ENCODE assay signal across 17 cellular contexts in the genomic region with DNA sequence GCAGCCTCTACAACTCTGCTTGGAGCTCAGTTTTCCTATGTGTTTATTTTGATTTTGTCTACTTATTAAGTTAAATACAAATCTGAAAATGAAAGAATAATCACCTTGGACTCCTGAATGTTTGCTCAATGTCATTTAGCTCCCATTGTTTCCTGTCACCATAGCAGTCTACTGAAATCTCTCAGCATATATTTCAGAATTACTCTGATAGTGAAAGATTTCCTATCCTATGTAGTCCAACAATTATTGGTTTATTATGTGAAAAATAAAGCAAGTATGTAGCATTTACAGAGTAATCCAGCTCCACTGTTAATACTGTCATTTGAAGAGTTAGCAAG.
DNase-seq lines count a peak whose midpoint lies in the region; ATAC-seq, FAIRE-seq and TF ChIP-seq lines count a peak whose summit lies in the region.
"Had no signal": no experiment of that assay in that cellular context is flagged by ENCODE, and none has a peak within 500 bp of the region (broad histone marks: within the 10 kb centered on the region; RNA-seq: fewer than 3 reads in every experiment).

No MANE protein-coding gene starts in this region.

- H3K4me3 Mint-ChIP-seq in activated T-helper 17 cell treated with anti-CD3 and anti-CD28 coated beads, Interleukin-2, amount 50 U/mL, for 72 hours: no peak overlapping the region
- H3K4me3 Mint-ChIP-seq in stimulated activated memory B cell treated with anti-CD40 and anti-IgM and Interleukin-4, amounts not matched to agents 10 μg/mL and 1 μg/mL and 100 μg/mL, for 72 hours: no peak overlapping the region
- H3K4me3 Mint-ChIP-seq: natural killer cell treated with Interleukin-12 subunit alpha and Interleukin-12 subunit beta and Interleukin-15 and Interleukin-18, amount 100 ng/mL, for 72 hours had no signal

- TF ChIP-seq CTCF in keratinocyte (optimal IDR thresholded peaks at IDR 0.05 in 1 of 3, IDR thresholded peaks at IDR 0.05 in 1 of 3, conservative IDR thresholded peaks at IDR 0.05 in 1 of 3; ENCODE audit: extremely low read depth in 1 of 3, insufficient read depth in 2 of 3, low read length in 3 of 3) (no peak), smooth muscle cell (IDR thresholded peaks at IDR 0.05; ENCODE audit: borderline replicate concordance, insufficient read depth, poor library complexity, severe bottlenecking) (no peak)

- dilution Hi-C loops in keratinocyte (cut with MboI; ENCODE audit: extremely low pct_ligation_motif_present, low sequenced_read_pairs): no loop called here

- peaks cover 39% of the 10 kb centered on the region for H3K27me3 Mint-ChIP-seq in activated T-helper 17 cell treated with anti-CD3 and anti-CD28 coated beads, Interleukin-2, amount 50 U/mL, for 72 hours
- peaks cover 48% of the 10 kb centered on the region for H3K27me3 Mint-ChIP-seq in stimulated activated memory B cell treated with anti-CD40 and anti-IgM and Interleukin-4, amounts not matched to agents 10 μg/mL and 1 μg/mL and 100 μg/mL, for 72 hours

- H3K4me1 ChIP-seq in HUES64 (ENCODE audit: insufficient read depth, low read length) (peaks cover 65% of the 10 kb centered on the region), keratinocyte (ENCODE audit: control insufficient read depth, extremely low read depth, insufficient read depth, low read length) (peaks cover 71% of the 10 kb centered on the region), smooth muscle cell (ENCODE audit: low read depth) (peaks cover 42% of the 10 kb centered on the region)

- no peaks in the 10 kb centered on the region for H3K9me3 ChIP-seq in HUES64 (ENCODE audit: insufficient read depth, low read depth, low read length)
- no peaks in the 10 kb centered on the region for H3K9me3 ChIP-seq in keratinocyte (ENCODE audit: control insufficient read depth, low read depth, low read length)
- no peaks in the 10 kb centered on the region for H3K9me3 ChIP-seq in smooth muscle cell (replicated peaks; ENCODE audit: low read depth)

- ATAC-seq in activated T-helper 17 cell treated with anti-CD3 and anti-CD28 coated beads, Interleukin-2, amount 50 U/mL, for 72 hours (replicated peaks): peak; percentile 15
- ATAC-seq in HG02852 (IDR thresholded peaks at IDR 0.05; ENCODE audit: unreplicated experiment): no peak
- no peak for ATAC-seq in stimulated activated memory B cell treated with anti-CD40 and anti-IgM and Interleukin-4, amounts not matched to agents 10 μg/mL and 1 μg/mL and 100 μg/mL, for 72 hours
- ATAC-seq: K562 had no signal

- peak overlapping the region; percentile 76 for H3K27ac ChIP-seq in HUES64 (ENCODE audit: low read depth, low read length)
- H3K27ac ChIP-seq in keratinocyte (ENCODE audit: control insufficient read depth, insufficient read depth, low read length): peak overlapping the region; percentile 60
- peak overlapping the region; percentile 96 for H3K27ac ChIP-seq in smooth muscle cell (ENCODE audit: low read depth)
- H3K27ac ChIP-seq: WERI-Rb-1 had no signal

- H3K9ac ChIP-seq in HUES64 (ENCODE audit: low read depth, low read length) (no peak overlapping the region; the same call in 1 of the 2 replicates), keratinocyte (ENCODE audit: control insufficient read depth, extremely low read depth, insufficient read depth, low read length) (peak overlapping the region; percentile 23), smooth muscle cell (ENCODE audit: low read depth) (no peak overlapping the region)

- H3K27me3 ChIP-seq in HUES64 (ENCODE audit: insufficient read depth, low read length): no peaks in the 10 kb centered on the region
- no peaks in the 10 kb centered on the region for H3K27me3 ChIP-seq in keratinocyte (ENCODE audit: control insufficient read depth, extremely low read depth, insufficient read depth, low read length)
- no peaks in the 10 kb centered on the region for H3K27me3 ChIP-seq in smooth muscle cell (ENCODE audit: low read depth)

- H3K36me3 ChIP-seq in HUES64 (ENCODE audit: insufficient read depth, low read length): peaks cover 7% of the 10 kb centered on the region; the same call in 1 of the 2 replicates
- H3K36me3 ChIP-seq in keratinocyte (ENCODE audit: control insufficient read depth in 2 of 2, extremely low read depth in 1 of 2, insufficient read depth in 2 of 2, low read length in 2 of 2): peaks cover 21% of the 10 kb centered on the region in 2 experiments
- H3K36me3 ChIP-seq in smooth muscle cell (ENCODE audit: low read depth): no peaks in the 10 kb centered on the region
- H3K36me3 ChIP-seq: WERI-Rb-1 had no signal

- H3K4me3 ChIP-seq in HUES64 (ENCODE audit: low read length): no peak overlapping the region
- H3K4me3 ChIP-seq in keratinocyte (ENCODE audit: control insufficient read depth in 2 of 3, extremely low read depth in 1 of 3, insufficient read depth in 2 of 3, low read depth in 1 of 3, low read length in 3 of 3): peak overlapping the region in 1 of 3 experiments; percentile 8
- no peak overlapping the region for H3K4me3 ChIP-seq in smooth muscle cell
- H3K4me3 ChIP-seq: K562 had no signal

- peaks cover 53% of the 10 kb centered on the region for H3F3A ChIP-seq in smooth muscle cell (ENCODE audit: low read depth)

- H3K79me2 ChIP-seq in keratinocyte (ENCODE audit: control insufficient read depth, insufficient read depth, low read length) (peaks cover 96% of the 10 kb centered on the region), smooth muscle cell (ENCODE audit: low read depth) (peaks cover 100% of the 10 kb centered on the region)

- DNase-seq in keratinocyte (ENCODE audit: low read depth, low spot score) (no peak), smooth muscle cell (lab: John Stamatoyannopoulos, UW; ENCODE audit: unreplicated experiment) (no peak), glomerular visceral epithelial cell (ENCODE audit: extremely low spot score) (no peak)
- DNase-seq in NK-92 treated with Interleukin-12 subunit alpha and Interleukin-12 subunit beta, amount 100 ng/mL, for 24 hours (lab: John Stamatoyannopoulos, UW): no peak
- DNase-seq: activated CD8-positive, alpha-beta memory T cell treated with anti-CD3 and anti-CD28 coated beads, Interleukin-2, amount 50 U/mL, for 4 hours; activated naive CD4-positive, alpha-beta T cell treated with anti-CD3 and anti-CD28 coated beads, Interleukin-2, amount 50 U/mL, for 16 hours; central memory CD4-positive, alpha-beta T cell; GOT3; NCI-H1436 treated with DMSO at 0.1 percent for 48 hours; WERI-Rb-1 had no signal

- H3K9me1 ChIP-seq in keratinocyte (ENCODE audit: control insufficient read depth, extremely low read depth, insufficient read depth, low read length): peaks cover under 1% of the 10 kb centered on the region

- H3K4me2 ChIP-seq in keratinocyte (ENCODE audit: control insufficient read depth, extremely low read depth, insufficient read depth, low read depth, low read length) (peak overlapping the region; percentile 78), smooth muscle cell (peak overlapping the region; percentile 29)

- peaks cover 4% of the 10 kb centered on the region for H3K4me1 Mint-ChIP-seq in activated T-helper 17 cell treated with anti-CD3 and anti-CD28 coated beads, Interleukin-2, amount 50 U/mL, for 72 hours
- no peaks in the 10 kb centered on the region for H3K4me1 Mint-ChIP-seq in stimulated activated memory B cell treated with anti-CD40 and anti-IgM and Interleukin-4, amounts not matched to agents 10 μg/mL and 1 μg/mL and 100 μg/mL, for 72 hours

- no peak overlapping the region for H3K27ac Mint-ChIP-seq in activated T-helper 17 cell treated with anti-CD3 and anti-CD28 coated beads, Interleukin-2, amount 50 U/mL, for 72 hours
- no peak overlapping the region for H3K27ac Mint-ChIP-seq in stimulated activated memory B cell treated with anti-CD40 and anti-IgM and Interleukin-4, amounts not matched to agents 10 μg/mL and 1 μg/mL and 100 μg/mL, for 72 hours
- H3K27ac Mint-ChIP-seq: natural killer cell treated with Interleukin-12 subunit alpha and Interleukin-12 subunit beta and Interleukin-15 and Interleukin-18, amount 100 ng/mL, for 72 hours had no signal

- no peak overlapping the region for H2AFZ ChIP-seq in keratinocyte (ENCODE audit: control insufficient read depth, low read length)
- no peak overlapping the region for H2AFZ ChIP-seq in smooth muscle cell (ENCODE audit: low read depth)

- FAIRE-seq in keratinocyte (lab: Jason Lieb, UNC): no peak
- FAIRE-seq: endometrium, K562 had no signal

- no peaks in the 10 kb centered on the region for H3K9me3 Mint-ChIP-seq in activated T-helper 17 cell treated with anti-CD3 and anti-CD28 coated beads, Interleukin-2, amount 50 U/mL, for 72 hours
- H3K9me3 Mint-ChIP-seq in stimulated activated memory B cell treated with anti-CD40 and anti-IgM and Interleukin-4, amounts not matched to agents 10 μg/mL and 1 μg/mL and 100 μg/mL, for 72 hours: no peaks in the 10 kb centered on the region
- H3K9me3 Mint-ChIP-seq: natural killer cell treated with Interleukin-12 subunit alpha and Interleukin-12 subunit beta and Interleukin-15 and Interleukin-18, amount 100 ng/mL, for 72 hours had no signal

- peaks cover 4% of the 10 kb centered on the region for H3K36me3 Mint-ChIP-seq in activated T-helper 17 cell treated with anti-CD3 and anti-CD28 coated beads, Interleukin-2, amount 50 U/mL, for 72 hours (ENCODE audit: low read depth)
- no peaks in the 10 kb centered on the region for H3K36me3 Mint-ChIP-seq in stimulated activated memory B cell treated with anti-CD40 and anti-IgM and Interleukin-4, amounts not matched to agents 10 μg/mL and 1 μg/mL and 100 μg/mL, for 72 hours
- H3K36me3 Mint-ChIP-seq: natural killer cell treated with Interleukin-12 subunit alpha and Interleukin-12 subunit beta and Interleukin-15 and Interleukin-18, amount 100 ng/mL, for 72 hours had no signal

- peaks cover 2% of the 10 kb centered on the region for H4K20me1 ChIP-seq in keratinocyte (ENCODE audit: control insufficient read depth, extremely low read depth, insufficient read depth, low read length)
- peaks cover 100% of the 10 kb centered on the region for H4K20me1 ChIP-seq in smooth muscle cell (ENCODE audit: low read depth)
